In genomic region chr16:70438325-70438982, GRCh38 we compare ENCODE assay signal across 8 cellular contexts. TPM values are rescaled to one million over a fixed set of nuclear protein-coding genes. Genes with fewer than 3 reads are reported as not detected.
DNase-seq lines count a peak whose midpoint lies in the region; ATAC-seq, FAIRE-seq and TF ChIP-seq lines count a peak whose summit lies in the region.

No MANE protein-coding gene starts in this region.

- H3K4me3 Mint-ChIP-seq in GM23338: peak overlapping the region; percentile 82
- peak overlapping the region; percentile 95 for H3K4me3 Mint-ChIP-seq in activated CD8-positive, alpha-beta T cell treated with anti-CD3 and anti-CD28 coated beads for 36 hours

- FAIRE-seq in D721Med (lab: Jason Lieb, UNC): no peak
- FAIRE-seq in GM12892 (lab: Jason Lieb, UNC): no peak

- H3K79me2 ChIP-seq in ACC112 (ENCODE audit: control insufficient read depth, insufficient read depth, low read length, unreplicated experiment) (peaks cover 48% of the 10 kb centered on the region), GM23338 (replicated peaks; ENCODE audit: insufficient read depth) (peaks cover 48% of the 10 kb centered on the region)

- H3K27ac Mint-ChIP-seq in GM23338: no peak overlapping the region
- H3K27ac Mint-ChIP-seq in activated CD8-positive, alpha-beta T cell treated with anti-CD3 and anti-CD28 coated beads for 36 hours: peak overlapping the region; percentile 86

- peaks cover 10% of the 10 kb centered on the region; the same call in 1 of the 2 replicates for H4K20me1 ChIP-seq in GM23338 (replicated peaks; ENCODE audit: insufficient read depth)

- no peak for TF ChIP-seq POLR2A in GM12892 (IDR thresholded peaks at IDR 0.05; ENCODE audit: low read depth, low read length)

- peaks cover 15% of the 10 kb centered on the region for H3K27me3 Mint-ChIP-seq in GM23338 (ENCODE audit: insufficient read depth, low read depth, poor library complexity)
- no peaks in the 10 kb centered on the region for H3K27me3 Mint-ChIP-seq in activated CD8-positive, alpha-beta T cell treated with anti-CD3 and anti-CD28 coated beads for 36 hours

- H3K9me3 ChIP-seq in right atrium auricular region (no peaks in the 10 kb centered on the region), skeletal muscle tissue (ENCODE audit: control insufficient read depth in 3 of 3, low read length in 3 of 3) (no peaks in the 10 kb centered on the region)

- POLR2A ChIA-PET in activated CD8-positive, alpha-beta T cell treated with anti-CD3 and anti-CD28 coated beads for 36 hours (lab: Charles Lee): interaction anchor here (0.5 to 3.0 kb wide), 13 partner anchors 9 to 92 kb away, joined by 3 to 23 read pairs (median 4); partner anchors contain the start of genes COG4, DDX19A and FCSK

- H3K36me3 Mint-ChIP-seq in GM23338 (ENCODE audit: low read depth): peaks cover 8% of the 10 kb centered on the region
- H3K36me3 Mint-ChIP-seq in activated CD8-positive, alpha-beta T cell treated with anti-CD3 and anti-CD28 coated beads for 36 hours (ENCODE audit: low read depth): peaks cover 8% of the 10 kb centered on the region

- H2AFZ ChIP-seq in ACC112 (ENCODE audit: low read length, unreplicated experiment): peak overlapping the region; percentile 10
- H2AFZ ChIP-seq in GM23338: no peak overlapping the region

- peak overlapping the region; percentile 77 to 88 (median 84) for H3K9ac ChIP-seq in skeletal muscle tissue (ENCODE audit: low read depth in 1 of 3, low read length in 3 of 3)

- peak overlapping the region; percentile 100 for H3K4me3 ChIP-seq in ACC112 (ENCODE audit: low read depth, low read length)
- H3K4me3 ChIP-seq in GM23338: peak overlapping the region; percentile 94
- peak overlapping the region; percentile 84 to 91 for H3K4me3 ChIP-seq in right atrium auricular region
- H3K4me3 ChIP-seq in skeletal muscle tissue (ENCODE audit: low read length in 3 of 3): peak overlapping the region; percentile 84 to 91 (median 89)

- H3K4me1 Mint-ChIP-seq in GM23338: peaks cover 42% of the 10 kb centered on the region
- H3K4me1 Mint-ChIP-seq in activated CD8-positive, alpha-beta T cell treated with anti-CD3 and anti-CD28 coated beads for 36 hours (ENCODE audit: low read depth): peaks cover 43% of the 10 kb centered on the region

- intact Hi-C loops in activated CD8-positive, alpha-beta T cell treated with anti-CD3 and anti-CD28 coated beads for 36 hours (cut with micrococcal nuclease): loop anchor here (5.0 kb wide), 1 partner anchor 56 kb away; no protein-coding TSS in a partner anchor
- intact Hi-C loops in posterior vena cava (cut with DNase I): loop anchor here in 1 of 2 donors (5.0 kb wide), 1 partner anchor 56 kb away; no protein-coding TSS in a partner anchor

- no peaks in the 10 kb centered on the region for H3K9me3 Mint-ChIP-seq in GM23338
- H3K9me3 Mint-ChIP-seq in activated CD8-positive, alpha-beta T cell treated with anti-CD3 and anti-CD28 coated beads for 36 hours: no peaks in the 10 kb centered on the region

- peak overlapping the region; percentile 98 for H3K4me2 ChIP-seq in GM23338

- peak; percentile 1; the same call in 2 of the 3 replicates for ATAC-seq in GM23338
- ATAC-seq in activated CD8-positive, alpha-beta T cell treated with anti-CD3 and anti-CD28 coated beads for 36 hours: no peak

- H3K9me2 ChIP-seq in GM23338 (ENCODE audit: insufficient read depth): no peaks in the 10 kb centered on the region

- DNase-seq in GM23338 (ENCODE audit: low spot score) (peak; percentile 34), right atrium auricular region (ENCODE audit: low spot score) (no peak), posterior vena cava (ENCODE audit: low spot score) (no peak), D721Med (ENCODE audit: insufficient read length, low spot score) (no peak), GM12892 (ENCODE audit: insufficient read length) (no peak)
- no peak for DNase-seq in activated CD8-positive, alpha-beta T cell treated with anti-CD3 and anti-CD28 coated beads for 36 hours

- H3K27ac ChIP-seq in ACC112 (ENCODE audit: low read depth, low read length): peak overlapping the region; percentile 51
- no peak overlapping the region; the same call in 1 of the 2 replicates for H3K27ac ChIP-seq in GM23338 (ENCODE audit: low read depth)
- H3K27ac ChIP-seq in right atrium auricular region: peak overlapping the region; percentile 63 to 76
- peak overlapping the region; percentile 56 for H3K27ac ChIP-seq in skeletal muscle tissue (ENCODE audit: low read depth, low read length)

- CTCF ChIA-PET in activated CD8-positive, alpha-beta T cell treated with anti-CD3 and anti-CD28 coated beads for 36 hours (lab: Charles Lee): interaction anchor here (0.6 to 1.5 kb wide), 5 partner anchors 9 to 70 kb away, joined by 3 to 6 read pairs (median 5); no protein-coding TSS in a partner anchor

- H3K27me3 ChIP-seq in ACC112 (ENCODE audit: insufficient read depth, low read length): no peaks in the 10 kb centered on the region
- H3K27me3 ChIP-seq in GM23338 (ENCODE audit: insufficient read depth): no peaks in the 10 kb centered on the region
- no peaks in the 10 kb centered on the region for H3K27me3 ChIP-seq in right atrium auricular region
- H3K27me3 ChIP-seq in skeletal muscle tissue (ENCODE audit: control insufficient read depth in 3 of 3, insufficient read depth in 3 of 3, low read length in 3 of 3): no peaks in the 10 kb centered on the region

- H3K36me3 ChIP-seq in ACC112 (ENCODE audit: insufficient read depth, low read length): peaks cover 8% of the 10 kb centered on the region; the same call in 1 of the 2 replicates
- H3K36me3 ChIP-seq in GM23338 (ENCODE audit: insufficient read depth): no peaks in the 10 kb centered on the region; the same call in 1 of the 2 replicates
- H3K36me3 ChIP-seq in right atrium auricular region: no peaks in the 10 kb centered on the region
- H3K36me3 ChIP-seq in skeletal muscle tissue (ENCODE audit: control insufficient read depth in 3 of 3, insufficient read depth in 3 of 3, low read length in 3 of 3): no peaks in the 10 kb centered on the region

- H3K4me1 ChIP-seq in ACC112 (ENCODE audit: control insufficient read depth, insufficient read depth, low read length, unreplicated experiment) (peaks cover 31% of the 10 kb centered on the region), GM23338 (ENCODE audit: insufficient read depth) (peaks cover 34% of the 10 kb centered on the region), right atrium auricular region (peaks cover 0 to 49% of the 10 kb centered on the region in 2 donors), skeletal muscle tissue (ENCODE audit: control insufficient read depth in 3 of 3, insufficient read depth in 3 of 3, low read length in 3 of 3) (peaks cover 44 to 51% (median 46%) of the 10 kb centered on the region in 3 donors)

- no peak for TF ChIP-seq CTCF in GM23338 (conservative IDR thresholded peaks at IDR 0.05; ENCODE audit: low read depth in 2 of 2)
- TF ChIP-seq CTCF in activated CD8-positive, alpha-beta T cell treated with anti-CD3 and anti-CD28 coated beads for 36 hours (IDR thresholded peaks at IDR 0.05): no peak
- TF ChIP-seq CTCF in right atrium auricular region (IDR thresholded peaks at IDR 0.05): no peak
- TF ChIP-seq CTCF in D721Med (IDR thresholded peaks at IDR 0.05; ENCODE audit: insufficient read depth, missing control alignments): no peak

- H3F3A ChIP-seq in GM23338 (replicated peaks; ENCODE audit: low read depth): peaks cover 24% of the 10 kb centered on the region

RNA-seq across cellular contexts. Expression of gene ST3GAL2, which starts 0.4 kb away (rescaled TPM):
- total RNA-seq in GM23338 (2014; rRNA removed; shearing (Covaris generic)): 36.8 and 39.8 TPM in 2 replicates
- polyA plus RNA-seq in GM23338 (2016; fragmentation: Nextera tagmentation; extraction: Ambion mirVana): 12.1 and 12.3 TPM in 2 replicates
- total RNA-seq in activated CD8-positive, alpha-beta T cell treated with anti-CD3 and anti-CD28 coated beads for 36 hours: 10 to 100 TPM; 13.2 to 19.0 TPM
- total RNA-seq in right atrium auricular region (10 to 100 TPM; 13.5 to 16.9 TPM), skeletal muscle tissue (24.5 TPM), posterior vena cava (10 to 100 TPM; 27.7 to 29.4 TPM)
- polyA plus RNA-seq in GM12892 (2012; ENCODE audit: missing spikeins): 37.6 TPM

RNA-seq across cellular contexts. Expression of gene FCSK, which starts 15.9 kb away (rescaled TPM):
- 4.0 and 8.0 TPM in 2 replicates for total RNA-seq in GM23338 (2014; rRNA removed; shearing (Covaris generic))
- 1.5 and 2.3 TPM in 2 replicates for polyA plus RNA-seq in GM23338 (2016; fragmentation: Nextera tagmentation; extraction: Ambion mirVana)
- 10 to 100 TPM; 11.0 to 11.1 TPM for total RNA-seq in activated CD8-positive, alpha-beta T cell treated with anti-CD3 and anti-CD28 coated beads for 36 hours
- total RNA-seq in right atrium auricular region: 10 to 100 TPM in 1 of 2 donors, 1 to 10 TPM in 1; 9.5 to 10.2 TPM
- 6.8 TPM for total RNA-seq in skeletal muscle tissue
- total RNA-seq in posterior vena cava: 10 to 100 TPM; 10.7 to 11.0 TPM
- 10.1 TPM for polyA plus RNA-seq in GM12892 (2012; ENCODE audit: missing spikeins)
